ENCODE assay signal across 1 cellular context in the genomic region with DNA sequence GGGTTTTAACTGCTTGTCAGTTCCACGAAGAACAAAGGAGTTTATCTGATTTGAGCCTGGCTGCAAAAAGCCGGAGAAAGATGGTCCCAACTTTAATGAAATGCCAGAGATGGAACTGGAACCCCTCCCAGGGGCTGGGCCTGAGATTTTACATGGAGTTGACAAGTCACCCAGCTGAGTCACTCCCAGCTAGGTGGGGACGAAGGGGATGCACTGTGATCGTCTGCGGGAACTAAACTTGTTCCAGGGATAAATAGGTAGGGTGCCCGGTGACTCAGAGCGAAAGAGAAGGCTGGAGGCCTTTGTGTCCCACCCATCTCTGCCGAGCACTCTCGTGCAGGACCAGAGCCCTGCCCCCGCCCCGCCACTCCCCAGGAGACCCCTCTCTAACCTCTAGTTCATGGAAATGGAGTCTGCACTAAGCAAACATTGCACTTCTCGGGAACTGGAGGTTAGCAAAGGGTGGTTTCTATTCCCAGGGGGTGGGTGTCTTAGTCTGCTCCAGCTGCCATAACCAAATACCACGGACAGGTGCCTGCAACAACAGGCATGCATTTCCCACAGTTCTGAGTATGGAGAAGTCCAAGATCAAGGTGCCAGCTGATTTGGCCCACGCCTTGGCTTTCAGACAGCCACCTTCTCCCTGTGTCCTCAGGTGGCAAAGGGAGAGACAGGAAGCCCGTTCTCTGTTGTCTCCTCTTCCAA.
TF ChIP-seq lines count a peak whose summit lies in the region.

No MANE protein-coding gene starts in this region.

TF ChIP-seq in IMR-90, 13 proteins besides CTCF, POLR2A, EP300 and RAD21:
- TF ChIP-seq MXI1 (IDR thresholded peaks at IDR 0.05; ENCODE audit: borderline replicate concordance, low read depth, low read length) (no peak), SMC3 (IDR thresholded peaks at IDR 0.05; ENCODE audit: low read depth, low read length) (no peak), MAFK (IDR thresholded peaks at IDR 0.05; ENCODE audit: low read depth, low read length) (no peak)
